8 cellular contexts compared by ENCODE assay signal in the genomic region with DNA sequence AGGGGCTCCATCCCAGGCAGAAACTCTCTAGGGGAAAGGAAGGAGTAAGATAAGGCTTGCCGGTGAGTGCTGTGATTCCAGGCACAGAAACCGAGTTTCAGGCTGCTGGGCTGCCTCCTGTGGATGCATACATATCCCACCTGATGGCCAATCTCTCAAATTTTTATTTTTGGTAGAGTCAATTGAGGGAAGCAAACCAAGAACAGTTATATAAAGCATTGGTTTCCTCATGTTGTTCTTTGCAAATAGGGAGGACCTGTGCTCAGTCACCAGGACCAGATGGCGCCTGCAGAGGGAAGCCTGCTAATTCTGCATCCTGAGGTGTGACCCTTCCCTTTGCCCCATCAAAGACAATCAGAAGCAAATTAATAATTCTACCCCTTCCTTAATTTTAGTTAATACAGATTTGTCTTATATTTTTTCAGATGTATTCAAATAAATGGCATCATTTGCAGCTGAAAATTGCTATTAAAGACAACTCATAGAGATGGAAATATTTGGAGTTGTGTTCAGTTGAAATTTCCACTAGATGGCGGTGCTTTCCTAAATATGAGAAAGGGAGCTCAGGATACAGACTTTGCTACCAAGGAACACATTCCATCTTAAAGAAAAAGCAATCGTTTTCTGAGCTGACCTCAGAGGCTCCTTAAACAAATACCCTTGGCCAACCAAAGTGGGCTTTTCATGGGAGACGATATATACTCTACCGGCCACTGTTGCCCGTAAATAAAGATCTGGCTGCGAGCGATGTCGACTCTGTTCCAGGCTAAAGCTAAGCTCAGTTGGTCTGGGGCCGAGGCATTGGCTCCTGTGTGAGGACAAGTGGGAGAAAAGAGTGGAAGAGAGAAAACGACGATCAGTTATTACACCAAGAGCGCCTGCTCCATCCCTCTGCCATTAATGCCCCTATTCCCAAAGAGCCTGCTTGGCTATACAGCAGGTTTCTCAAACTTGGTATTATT.
DNase-seq lines count a peak whose midpoint lies in the region; ATAC-seq lines count a peak whose summit lies in the region.

No MANE protein-coding gene starts in this region.

- DNase-seq in NCI-H1436 (lab: John Stamatoyannopoulos, UW) = peak; percentile 32
- DNase-seq in NCI-H1436 treated with DMSO at 0.1 percent for 48 hours (lab: John Stamatoyannopoulos, UW) = no peak
- peak; percentile 49 for DNase-seq in HT1080 (ENCODE audit: low read depth)
- DNase-seq in RPMI7951 (ENCODE audit: low read depth) = peak; percentile 43
- DNase-seq in fibroblast of gingiva (ENCODE audit: low read depth) = peak; percentile 55
- DNase-seq in occipital lobe (lab: John Stamatoyannopoulos, UW) = peak; percentile 18

- ATAC-seq in activated CD4-positive, CD25-positive, alpha-beta regulatory T cell treated with anti-CD3 and anti-CD28 coated beads, Interleukin-2, amount 50 U/mL, for 24 hours = no peak
- ATAC-seq in HG03139 (IDR thresholded peaks at IDR 0.05; ENCODE audit: unreplicated experiment) = no peak
